ENCODE assay signal across 1 cellular context in genomic region chr5:88875609-88876234, GRCh38.
TF ChIP-seq lines count a peak whose summit lies in the region.

No MANE protein-coding gene starts in this region.

TF ChIP-seq in HepG2, 621 proteins besides CTCF, POLR2A, EP300 and RAD21 (continued from another document):
- TF ChIP-seq ZNF251 (CRISPR knock-in tag; IDR thresholded peaks at IDR 0.05) (no peak), HMG20B (CRISPR knock-in tag; conservative IDR thresholded peaks at IDR 0.05) (no peak), KDM2A (CRISPR knock-in tag; IDR thresholded peaks at IDR 0.05; ENCODE audit: borderline replicate concordance, low read depth) (no peak), FIP1L1 (IDR thresholded peaks at IDR 0.05; ENCODE audit: borderline replicate concordance, insufficient read depth, low read depth, low read length) (no peak), NR2F2 (IDR thresholded peaks at IDR 0.05; ENCODE audit: borderline replicate concordance, low read depth) (no peak), HOXD1 (CRISPR knock-in tag; IDR thresholded peaks at IDR 0.05) (no peak), CENPT (CRISPR knock-in tag; IDR thresholded peaks at IDR 0.05; ENCODE audit: low read depth) (no peak), KAT7 (CRISPR knock-in tag; IDR thresholded peaks at IDR 0.05; ENCODE audit: borderline replicate concordance) (no peak), NFKBIZ (CRISPR knock-in tag; IDR thresholded peaks at IDR 0.05) (no peak), SMARCE1 (IDR thresholded peaks at IDR 0.05; ENCODE audit: borderline replicate concordance) (no peak), NR1H2 (CRISPR knock-in tag; IDR thresholded peaks at IDR 0.05; ENCODE audit: borderline replicate concordance, low read depth) (no peak)
